15 cellular contexts compared by ENCODE assay signal in genomic region chr13:19071161-19071936, GRCh38.
"Had no signal": no experiment of that assay in that cellular context is flagged by ENCODE, and none has a peak within 500 bp of the region (broad histone marks: within the 10 kb centered on the region; RNA-seq: fewer than 3 reads in every experiment).

No MANE protein-coding gene starts in this region.

- H3K4me3 Mint-ChIP-seq: central memory CD8-positive, alpha-beta T cell; dendritic cell treated with granulocyte-macrophage colony-stimulating factor and Interleukin-4, amounts not matched to agents 40 ng/mL and 50 ng/mL, for 4 days; effector memory CD8-positive, alpha-beta T cell; immature natural killer cell; naive thymus-derived CD8-positive, alpha-beta T cell had no signal

- H3K4me1 Mint-ChIP-seq: central memory CD8-positive, alpha-beta T cell; immature natural killer cell; naive thymus-derived CD8-positive, alpha-beta T cell had no signal

- H3K9me3 ChIP-seq: neutrophil had no signal

- H3K36me3 ChIP-seq: esophagus squamous epithelium, neutrophil had no signal

- H3K4me1 ChIP-seq: esophagus squamous epithelium had no signal

- H3K27ac ChIP-seq: esophagus squamous epithelium, neutrophil had no signal

- H3K36me3 Mint-ChIP-seq: naive thymus-derived CD8-positive, alpha-beta T cell had no signal

- H3K27me3 ChIP-seq: esophagus squamous epithelium, neutrophil had no signal

- DNase-seq: effector memory CD8-positive, alpha-beta T cell; esophagus squamous epithelium; foreskin fibroblast; immature natural killer cell; kidney; mucosa of descending colon; naive thymus-derived CD8-positive, alpha-beta T cell; right cardiac atrium; small intestine; stimulated activated CD4-positive, alpha-beta T cell treated with anti-CD3 and anti-CD28 coated beads, Interleukin-12 subunit alpha, Interleukin-12 subunit beta, amount 100 ng/mL, for 4 hours; stimulated activated naive CD4-positive, alpha-beta T cell treated with Interleukin-2 at 50 U/mL for 16 hours; trophoblast cell had no signal

- H3K27me3 Mint-ChIP-seq: central memory CD8-positive, alpha-beta T cell; dendritic cell treated with granulocyte-macrophage colony-stimulating factor and Interleukin-4, amounts not matched to agents 40 ng/mL and 50 ng/mL, for 4 days; effector memory CD8-positive, alpha-beta T cell had no signal

- ATAC-seq: effector memory CD8-positive, alpha-beta T cell; mucosa of descending colon; naive thymus-derived CD8-positive, alpha-beta T cell; right cardiac atrium had no signal

- H3K27ac Mint-ChIP-seq: dendritic cell treated with granulocyte-macrophage colony-stimulating factor and Interleukin-4, amounts not matched to agents 40 ng/mL and 50 ng/mL, for 4 days; effector memory CD8-positive, alpha-beta T cell; immature natural killer cell had no signal

- H3K4me3 ChIP-seq: esophagus squamous epithelium, mucosa of descending colon had no signal
